In the genomic region with DNA sequence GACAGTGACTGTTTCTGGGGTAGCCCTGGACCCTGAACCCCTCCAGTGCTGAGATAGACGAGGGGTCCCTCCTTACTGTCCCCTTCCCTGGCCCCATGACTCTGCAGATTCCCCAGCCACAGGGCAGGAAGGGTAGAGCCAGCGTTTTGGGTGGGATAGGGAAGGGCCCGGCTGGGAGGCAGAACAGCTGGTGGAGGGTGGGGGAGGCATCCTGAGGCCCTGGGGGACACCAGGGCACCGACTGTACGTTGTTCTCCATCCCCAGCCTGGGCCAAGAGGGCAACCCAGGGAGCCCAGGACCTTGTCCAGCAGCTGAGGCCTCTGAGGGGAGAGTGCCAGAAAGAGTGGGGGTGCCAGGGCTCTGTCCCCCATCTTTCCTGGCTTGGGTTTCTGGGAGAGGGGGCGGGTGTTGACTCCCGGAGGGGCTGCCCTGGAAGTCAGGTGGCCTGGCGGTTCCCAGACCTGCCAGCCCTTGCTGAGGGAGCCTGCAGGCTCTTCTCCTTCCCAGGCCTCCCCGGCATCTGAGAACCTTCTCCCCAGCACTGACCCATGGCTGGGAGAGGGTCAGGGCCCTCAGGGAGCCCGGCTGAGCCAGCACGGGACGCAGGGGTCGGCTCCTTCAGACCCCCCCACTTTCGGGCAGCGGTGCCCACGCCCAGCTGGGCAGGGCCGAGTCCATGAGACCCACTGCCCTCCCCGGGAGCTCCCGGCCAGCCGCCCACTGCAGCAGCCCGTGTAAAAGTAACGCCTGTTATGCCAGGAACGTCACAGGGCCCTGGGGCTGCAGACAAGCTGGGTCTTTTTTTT, we compare ENCODE assay signal across 21 cellular contexts. TPM values are rescaled to one million over a fixed set of nuclear protein-coding genes. Genes with fewer than 3 reads are reported as not detected.
DNase-seq lines count a peak whose midpoint lies in the region; ATAC-seq, FAIRE-seq and TF ChIP-seq lines count a peak whose summit lies in the region.
"Had no signal": no experiment of that assay in that cellular context is flagged by ENCODE, and none has a peak within 500 bp of the region (broad histone marks: within the 10 kb centered on the region; RNA-seq: fewer than 3 reads in every experiment).

No MANE protein-coding gene starts in this region.

- peaks cover 27% of the 10 kb centered on the region for H3K27me3 Mint-ChIP-seq in H9 (ENCODE audit: low read depth)
- peaks cover 3% of the 10 kb centered on the region for H3K27me3 Mint-ChIP-seq in endothelial cell (ENCODE audit: unreplicated experiment)
- H3K27me3 Mint-ChIP-seq in CD14-positive monocyte (ENCODE audit: low read depth in 3 of 3), result peaks cover 11 to 18% (median 16%) of the 10 kb centered on the region in 3 donors

- no peak for FAIRE-seq in kidney (lab: Jason Lieb, UNC)

- H3K36me3 ChIP-seq in kidney (ENCODE audit: control insufficient read depth in 1 of 2, insufficient read depth in 2 of 2, low read length in 2 of 2) (no peaks in the 10 kb centered on the region), trophoblast cell (ENCODE audit: control insufficient read depth in 1 of 2, insufficient read depth in 2 of 2, low read length in 2 of 2) (no peaks in the 10 kb centered on the region)

- H2AFZ ChIP-seq in H9 (ENCODE audit: low read length) (no peak overlapping the region), trophoblast cell (ENCODE audit: insufficient read depth, low read length, poor library complexity) (no peak overlapping the region)

- H3K9ac ChIP-seq in H9 (ENCODE audit: extremely low read depth, insufficient read length, low read length) (no peak overlapping the region), kidney (ENCODE audit: low read length in 2 of 2) (no peak overlapping the region), trophoblast cell (ENCODE audit: low read length) (no peak overlapping the region)

- no peaks in the 10 kb centered on the region for H3K4me1 ChIP-seq in H9 (ENCODE audit: insufficient read depth, low read length)
- peaks cover 0 to 2% of the 10 kb centered on the region in 2 donors for H3K4me1 ChIP-seq in kidney (ENCODE audit: control insufficient read depth in 1 of 2, insufficient read depth in 1 of 2, low read depth in 1 of 2, low read length in 2 of 2)
- H3K4me1 ChIP-seq in trophoblast cell (ENCODE audit: control insufficient read depth in 1 of 2, insufficient read depth in 2 of 2, low read length in 2 of 2), result no peaks in the 10 kb centered on the region

- ATAC-seq in GM19328 (IDR thresholded peaks at IDR 0.05; ENCODE audit: unreplicated experiment), result no peak
- ATAC-seq: CD8-positive, alpha-beta T cell had no signal

- H3K4ac ChIP-seq in H9 (ENCODE audit: low read depth, low read length), result no peak overlapping the region
- H3K4ac ChIP-seq in trophoblast cell (ENCODE audit: low read depth, low read length), result no peak overlapping the region

- no peak overlapping the region for H2BK12ac ChIP-seq in H9 (ENCODE audit: insufficient read length, low read depth, low read length)
- H2BK12ac ChIP-seq in trophoblast cell (ENCODE audit: low read length), result no peak overlapping the region

- H3T11ph ChIP-seq in H9 (ENCODE audit: low read length), result no peak overlapping the region

- H3K9me3 ChIP-seq in H9 (ENCODE audit: control insufficient read depth, low read depth, low read length) (no peaks in the 10 kb centered on the region), kidney (ENCODE audit: control insufficient read depth in 1 of 2, low read length in 2 of 2) (no peaks in the 10 kb centered on the region), trophoblast cell (ENCODE audit: insufficient read depth, low read depth, low read length) (peaks cover 4% of the 10 kb centered on the region)

- H3K79me2 ChIP-seq in H9 (ENCODE audit: insufficient read depth, low read length) (no peaks in the 10 kb centered on the region), trophoblast cell (ENCODE audit: control insufficient read depth, insufficient read depth, low read length, poor library complexity) (no peaks in the 10 kb centered on the region)

- no peak overlapping the region for H3K4me2 ChIP-seq in H9 (ENCODE audit: insufficient read depth, insufficient read length, low read length)
- H3K4me2 ChIP-seq in trophoblast cell (ENCODE audit: low read length), result no peak overlapping the region

- no peak overlapping the region for H4K8ac ChIP-seq in H9 (replicated peaks; ENCODE audit: insufficient read length, low read depth, low read length)
- H4K8ac ChIP-seq in trophoblast cell (ENCODE audit: low read depth, low read length), result no peak overlapping the region

- H3K4me3 ChIP-seq in kidney (ENCODE audit: low read length in 2 of 2), result no peak overlapping the region
- no peak overlapping the region for H3K4me3 ChIP-seq in trophoblast cell (ENCODE audit: low read depth, low read length)
- H3K4me3 ChIP-seq: SK-N-MC had no signal

- peak overlapping the region; percentile 37; the same call in 1 of the 2 replicates for H3K14ac ChIP-seq in H9 (ENCODE audit: insufficient read depth, low read length)
- no peak overlapping the region for H3K14ac ChIP-seq in trophoblast cell (ENCODE audit: low read length)

- H3K27me3 ChIP-seq in H9 (ENCODE audit: insufficient read depth, low read length), result no peaks in the 10 kb centered on the region
- no peaks in the 10 kb centered on the region for H3K27me3 ChIP-seq in trophoblast cell (ENCODE audit: insufficient read depth, low read length)

- H4K20me1 ChIP-seq in H9 (ENCODE audit: control insufficient read depth, insufficient read depth, insufficient read length), result no peaks in the 10 kb centered on the region

- H2BK120ac ChIP-seq in H9 (ENCODE audit: low read depth, low read length, poor library complexity, severe bottlenecking), result no peak overlapping the region
- H2BK120ac ChIP-seq in trophoblast cell (ENCODE audit: insufficient read depth, low read length, poor library complexity), result no peak overlapping the region

- intact Hi-C loops in kidney (cut with DNase I) (no loop called here), CD14-positive monocyte (cut with micrococcal nuclease) (no loop called here)

- no peak overlapping the region for H3K56ac ChIP-seq in H9 (ENCODE audit: insufficient read length, low read depth, low read length)

- H3K36me3 Mint-ChIP-seq in H9 (ENCODE audit: insufficient read depth in 1 of 3, low read depth in 3 of 3) (no peaks in the 10 kb centered on the region; a peak in 1 of 7 replicates), endothelial cell (ENCODE audit: low read depth, unreplicated experiment) (peaks cover 5% of the 10 kb centered on the region), CD14-positive monocyte (no peaks in the 10 kb centered on the region)
- H3K36me3 Mint-ChIP-seq: CD8-positive, alpha-beta T cell had no signal

- no peak overlapping the region for H4K12ac ChIP-seq in trophoblast cell (ENCODE audit: low read depth, low read length)

- H3K18ac ChIP-seq in H9 (ENCODE audit: insufficient read length, low read depth, low read length), result no peak overlapping the region
- no peak overlapping the region for H3K18ac ChIP-seq in trophoblast cell (ENCODE audit: low read length)

- H4K91ac ChIP-seq in H9 (ENCODE audit: insufficient read length, low read depth, low read length) (peak overlapping the region; percentile 5), trophoblast cell (ENCODE audit: low read depth, low read length) (no peak overlapping the region)

- H4K5ac ChIP-seq in H9 (ENCODE audit: insufficient read length, low read depth, low read length), result no peak overlapping the region

- no peak overlapping the region for H2BK20ac ChIP-seq in H9 (ENCODE audit: low read depth, low read length, poor library complexity, severe bottlenecking)

- no peak for DNase-seq in H9
- DNase-seq in endothelial cell (ENCODE audit: low spot score), result peak; percentile 6
- peak; percentile 63 for DNase-seq in kidney
- peak; percentile 48 to 66 for DNase-seq in trophoblast cell
- DNase-seq in CD14-positive monocyte (ENCODE audit: low spot score), result no peak
- DNase-seq in NCI-H82 (lab: John Stamatoyannopoulos, UW), result no peak
- DNase-seq in cerebellum (ENCODE audit: low spot score), result no peak
- DNase-seq: AML-193; GF-D8; GOT3; MV-4-11; NCI-H1436 treated with DMSO at 0.1 percent for 48 hours; NCI-H226; NCI-H526 treated with DMSO at 0.1 percent for 48 hours; NK-92 treated with Interleukin-12 subunit alpha and Interleukin-12 subunit beta, amount 100 ng/mL, for 24 hours; OCI-M1 had no signal

- no peak overlapping the region for H2BK15ac ChIP-seq in H9 (ENCODE audit: low read depth, low read length)

- TF ChIP-seq CTCF in H9 (conservative IDR thresholded peaks at IDR 0.05), result no peak
- no peak for TF ChIP-seq CTCF in endothelial cell (IDR thresholded peaks at IDR 0.05; ENCODE audit: unreplicated experiment)
- no peak for TF ChIP-seq CTCF in kidney (IDR thresholded peaks at IDR 0.05; ENCODE audit: borderline replicate concordance, extremely low read depth, insufficient read depth)
- no peak for TF ChIP-seq CTCF in CD14-positive monocyte (IDR thresholded peaks at IDR 0.05)

- peaks cover 0 to 2% of the 10 kb centered on the region in 2 experiments; a peak in 1 of 5 replicates for H3K9me3 Mint-ChIP-seq in H9
- no peaks in the 10 kb centered on the region for H3K9me3 Mint-ChIP-seq in endothelial cell (ENCODE audit: unreplicated experiment)
- peaks cover 0 to 5% (median 2%) of the 10 kb centered on the region in 7 donors for H3K9me3 Mint-ChIP-seq in CD14-positive monocyte
- H3K9me3 Mint-ChIP-seq: CD8-positive, alpha-beta T cell had no signal

- H2AK5ac ChIP-seq in H9 (ENCODE audit: insufficient read length, low read length) (no peak overlapping the region), trophoblast cell (ENCODE audit: low read length) (no peak overlapping the region)

- H3K23me2 ChIP-seq in H9 (ENCODE audit: insufficient read length, low read depth, low read length, poor library complexity, severe bottlenecking), result no peaks in the 10 kb centered on the region

- H3K4me3 Mint-ChIP-seq in H9, result no peak overlapping the region
- H3K4me3 Mint-ChIP-seq in endothelial cell (ENCODE audit: unreplicated experiment), result no peak overlapping the region
- peak overlapping the region in 1 of 2 donors; percentile 5 for H3K4me3 Mint-ChIP-seq in CD14-positive monocyte
- H3K4me3 Mint-ChIP-seq: CD8-positive, alpha-beta T cell had no signal

- H2BK5ac ChIP-seq in H9 (ENCODE audit: insufficient read length, low read length) (no peak overlapping the region), trophoblast cell (ENCODE audit: low read depth, low read length, poor library complexity) (no peak overlapping the region)

- H3K23ac ChIP-seq in H9 (ENCODE audit: insufficient read length, low read depth, low read length) (no peak overlapping the region), trophoblast cell (ENCODE audit: low read length) (no peak overlapping the region)

- no peak overlapping the region for H3K27ac Mint-ChIP-seq in H9
- no peak overlapping the region for H3K27ac Mint-ChIP-seq in endothelial cell (ENCODE audit: unreplicated experiment)
- no peak overlapping the region for H3K27ac Mint-ChIP-seq in CD14-positive monocyte
- H3K27ac Mint-ChIP-seq: CD8-positive, alpha-beta T cell had no signal

- WGBS in H9 (ENCODE audit: extremely low coverage, insufficient read length, low lambda C conversion rate), result no CpG with 5 or more reads among the region's 23 CpGs
- no CpG with 5 or more reads among the region's 23 CpGs for WGBS in trophoblast cell (ENCODE audit: extremely low coverage, insufficient coverage, insufficient read length)

- no peak overlapping the region for H3K27ac ChIP-seq in H9 (ENCODE audit: insufficient read length, low read depth, low read length)
- H3K27ac ChIP-seq in kidney (ENCODE audit: low read depth in 2 of 2, low read length in 2 of 2), result no peak overlapping the region
- no peak overlapping the region for H3K27ac ChIP-seq in trophoblast cell (ENCODE audit: low read depth, low read length)
- H3K27ac ChIP-seq: RWPE1, SK-N-MC had no signal

- H3K79me1 ChIP-seq in H9 (ENCODE audit: insufficient read depth, low read depth, low read length, poor library complexity, severe bottlenecking), result no peaks in the 10 kb centered on the region
- no peaks in the 10 kb centered on the region for H3K79me1 ChIP-seq in trophoblast cell (ENCODE audit: low read length)

- peaks cover 7 to 10% of the 10 kb centered on the region in 2 experiments for H3K4me1 Mint-ChIP-seq in H9
- peaks cover 6% of the 10 kb centered on the region for H3K4me1 Mint-ChIP-seq in endothelial cell (ENCODE audit: unreplicated experiment)
- no peaks in the 10 kb centered on the region for H3K4me1 Mint-ChIP-seq in CD14-positive monocyte

RNA-seq across cellular contexts. Expression of gene IGF2, which starts 30.3 kb away (rescaled TPM):
- total RNA-seq in H9 (2021) (2.8 and 3.1 TPM in 2 replicates), endothelial cell (ENCODE audit: unreplicated experiment) (2.1 TPM), kidney (30.5 TPM), cerebellum (65.1 TPM)
- polyA plus RNA-seq in kidney (ENCODE audit: insufficient read depth, low read depth, low replicate concordance) (10.2 TPM), CD14-positive monocyte (not detected)
- 1,002 and 1,117 TPM in 2 replicates for polyA plus RNA-seq in trophoblast cell (2013)
- total RNA-seq: CD8-positive, alpha-beta T cell had no signal

RNA-seq across cellular contexts. Expression of gene INS, which starts 52.1 kb away (rescaled TPM):
- total RNA-seq in H9 (2021) (not detected in 2 replicates), endothelial cell (ENCODE audit: unreplicated experiment) (not detected), kidney (not detected), cerebellum (not detected)
- polyA plus RNA-seq in kidney (ENCODE audit: insufficient read depth, low read depth, low replicate concordance) (not detected), CD14-positive monocyte (not detected)
- not detected in 2 replicates for polyA plus RNA-seq in trophoblast cell (2013)
- total RNA-seq: CD8-positive, alpha-beta T cell; HT-29 had no signal

Comparison
In these comparisons a context has a peak if more than half of its experiments do, and no peak if none do; other contexts are left out.
1. DNase-seq: peak in endothelial cell (single experiment), kidney (single experiment) and trophoblast cell (2 of 2); none in H9 (single experiment), CD14-positive monocyte (single experiment), NCI-H82 (single experiment) and cerebellum (single experiment).